1 cellular context compared by ENCODE assay signal in genomic region chr12:113186666-113187325, GRCh38.
A peak's percentile ranks its signal among the peaks of the same experiment; 100 is the strongest.
TF ChIP-seq lines count a peak whose summit lies in the region.

No MANE protein-coding gene starts in this region.

TF ChIP-seq in HepG2, 621 proteins besides CTCF, POLR2A, EP300 and RAD21 (continues in another document):
- TF ChIP-seq HNF4A (CRISPR knock-in tag; IDR thresholded peaks at IDR 0.05) = peak; percentile 56
- no peak for TF ChIP-seq ZSCAN31 (CRISPR knock-in tag; IDR thresholded peaks at IDR 0.05; ENCODE audit: low read depth)
- TF ChIP-seq FOXM1 (CRISPR knock-in tag; IDR thresholded peaks at IDR 0.05) = no peak
- no peak for TF ChIP-seq YY1 (IDR thresholded peaks at IDR 0.05; ENCODE audit: insufficient read depth, insufficient replicate concordance, low read depth, low read length)
- TF ChIP-seq GPBP1L1 (CRISPR knock-in tag; IDR thresholded peaks at IDR 0.05) = no peak
- no peak for TF ChIP-seq IRF2 (CRISPR knock-in tag; IDR thresholded peaks at IDR 0.05)
- no peak for TF ChIP-seq ASH2L (IDR thresholded peaks at IDR 0.05; ENCODE audit: insufficient read length, low read depth, low read length)
- TF ChIP-seq RARA (CRISPR knock-in tag; IDR thresholded peaks at IDR 0.05) = peak; percentile 80
- TF ChIP-seq SMAD3 (CRISPR knock-in tag; IDR thresholded peaks at IDR 0.05) = no peak
- TF ChIP-seq ZNF784 (CRISPR knock-in tag; IDR thresholded peaks at IDR 0.05; ENCODE audit: borderline replicate concordance) = no peak
- no peak for TF ChIP-seq XRCC5 (optimal IDR thresholded peaks at IDR 0.05; ENCODE audit: low read length)
- 0 out of 2 replicates have a peak, but pooled peaks have one; percentile 55 for TF ChIP-seq MTA1 (CRISPR knock-in tag; IDR thresholded peaks at IDR 0.05; ENCODE audit: borderline replicate concordance)
- TF ChIP-seq HIC2 (CRISPR knock-in tag; IDR thresholded peaks at IDR 0.05; ENCODE audit: low read depth) = 0 out of 2 replicates have a peak, but pooled peaks have one; percentile 35
- TF ChIP-seq TFE3 (CRISPR knock-in tag; IDR thresholded peaks at IDR 0.05) = 0 out of 2 replicates have a peak, but pooled peaks have one; percentile 21
- TF ChIP-seq ZC3H4 (CRISPR knock-in tag; IDR thresholded peaks at IDR 0.05; ENCODE audit: borderline replicate concordance) = no peak
- TF ChIP-seq, protein P1, sequence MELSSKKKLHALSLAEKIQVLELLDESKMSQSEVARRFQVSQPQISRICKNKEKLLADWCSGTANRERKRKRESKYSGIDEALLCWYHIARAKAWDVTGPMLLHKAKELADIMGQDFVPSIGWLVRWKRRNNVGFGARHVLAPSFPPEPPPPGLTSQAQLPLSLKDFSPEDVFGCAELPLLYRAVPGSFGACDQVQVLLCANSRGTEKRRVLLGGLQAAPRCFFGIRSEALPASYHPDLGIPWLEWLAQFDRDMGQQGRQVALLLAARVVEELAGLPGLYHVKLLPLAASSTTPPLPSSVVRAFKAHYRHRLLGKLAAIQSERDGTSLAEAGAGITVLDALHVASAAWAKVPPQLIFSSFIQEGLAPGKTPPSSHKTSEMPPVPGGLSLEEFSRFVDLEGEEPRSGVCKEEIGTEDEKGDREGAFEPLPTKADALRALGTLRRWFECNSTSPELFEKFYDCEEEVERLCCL (CRISPR knock-in tag; IDR thresholded peaks at IDR 0.05; ENCODE audit: borderline replicate concordance) = no peak
- TF ChIP-seq, protein P2, sequence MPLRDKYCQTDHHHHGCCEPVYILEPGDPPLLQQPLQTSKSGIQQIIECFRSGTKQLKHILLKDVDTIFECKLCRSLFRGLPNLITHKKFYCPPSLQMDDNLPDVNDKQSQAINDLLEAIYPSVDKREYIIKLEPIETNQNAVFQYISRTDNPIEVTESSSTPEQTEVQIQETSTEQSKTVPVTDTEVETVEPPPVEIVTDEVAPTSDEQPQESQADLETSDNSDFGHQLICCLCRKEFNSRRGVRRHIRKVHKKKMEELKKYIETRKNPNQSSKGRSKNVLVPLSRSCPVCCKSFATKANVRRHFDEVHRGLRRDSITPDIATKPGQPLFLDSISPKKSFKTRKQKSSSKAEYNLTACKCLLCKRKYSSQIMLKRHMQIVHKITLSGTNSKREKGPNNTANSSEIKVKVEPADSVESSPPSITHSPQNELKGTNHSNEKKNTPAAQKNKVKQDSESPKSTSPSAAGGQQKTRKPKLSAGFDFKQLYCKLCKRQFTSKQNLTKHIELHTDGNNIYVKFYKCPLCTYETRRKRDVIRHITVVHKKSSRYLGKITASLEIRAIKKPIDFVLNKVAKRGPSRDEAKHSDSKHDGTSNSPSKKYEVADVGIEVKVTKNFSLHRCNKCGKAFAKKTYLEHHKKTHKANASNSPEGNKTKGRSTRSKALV (CRISPR knock-in tag; IDR thresholded peaks at IDR 0.05) = no peak
- TF ChIP-seq ZNF282 (IDR thresholded peaks at IDR 0.05; ENCODE audit: partially characterized antibody) = no peak
- no peak for TF ChIP-seq ZNF569 (CRISPR knock-in tag; IDR thresholded peaks at IDR 0.05; ENCODE audit: borderline replicate concordance)
- no peak for TF ChIP-seq TOPORS (CRISPR knock-in tag; IDR thresholded peaks at IDR 0.05)
- peak; percentile 34 for TF ChIP-seq PHF8 (CRISPR knock-in tag; IDR thresholded peaks at IDR 0.05)
- no peak for TF ChIP-seq ZNF10 (CRISPR knock-in tag; IDR thresholded peaks at IDR 0.05; ENCODE audit: borderline replicate concordance, low read depth)
- TF ChIP-seq RXRA (CRISPR knock-in tag; IDR thresholded peaks at IDR 0.05) = peak; percentile 76
- 0 out of 2 replicates have a peak, but pooled peaks have one; percentile 24 for TF ChIP-seq MEF2D (CRISPR knock-in tag; IDR thresholded peaks at IDR 0.05)
- 0 out of 2 replicates have a peak, but pooled peaks have one; percentile 36 for TF ChIP-seq SPEN (CRISPR knock-in tag; IDR thresholded peaks at IDR 0.05; ENCODE audit: low read depth)
- TF ChIP-seq MXD1 (CRISPR knock-in tag; IDR thresholded peaks at IDR 0.05) = no peak
- no peak for TF ChIP-seq ZSCAN30 (CRISPR knock-in tag; IDR thresholded peaks at IDR 0.05)
- TF ChIP-seq KMT2B (CRISPR knock-in tag; IDR thresholded peaks at IDR 0.05) = no peak
- TF ChIP-seq ZNF276 (CRISPR knock-in tag; IDR thresholded peaks at IDR 0.05; ENCODE audit: low read depth) = 0 out of 2 replicates have a peak, but pooled peaks have one; percentile 15
- TF ChIP-seq ZFX (CRISPR knock-in tag; IDR thresholded peaks at IDR 0.05; ENCODE audit: low read depth) = peak; percentile 47
- TF ChIP-seq GTF3A (CRISPR knock-in tag; conservative IDR thresholded peaks at IDR 0.05) = no peak
- no peak for TF ChIP-seq HDAC1 (CRISPR knock-in tag; IDR thresholded peaks at IDR 0.05)
- TF ChIP-seq KDM5B (CRISPR knock-in tag; IDR thresholded peaks at IDR 0.05; ENCODE audit: borderline replicate concordance) = peak; percentile 23; the same call in 1 of the 2 replicates
- TF ChIP-seq SUZ12 (IDR thresholded peaks at IDR 0.05; ENCODE audit: low read depth, low read length) = no peak
- no peak for TF ChIP-seq IRF1 (CRISPR knock-in tag; IDR thresholded peaks at IDR 0.05; ENCODE audit: low read depth)
- TF ChIP-seq SKI (IDR thresholded peaks at IDR 0.05; ENCODE audit: partially characterized antibody) = no peak
- no peak for TF ChIP-seq TEAD2 (CRISPR knock-in tag; IDR thresholded peaks at IDR 0.05)
- TF ChIP-seq ATAD3A (CRISPR knock-in tag; IDR thresholded peaks at IDR 0.05) = no peak
- peak; percentile 44; the same call in 1 of the 2 replicates for TF ChIP-seq ESRRA (CRISPR knock-in tag; IDR thresholded peaks at IDR 0.05; ENCODE audit: low read depth)
- TF ChIP-seq GABPB1 (CRISPR knock-in tag; IDR thresholded peaks at IDR 0.05) = peak; percentile 27; the same call in 1 of the 2 replicates
- TF ChIP-seq ZNF263 (CRISPR knock-in tag; IDR thresholded peaks at IDR 0.05) = no peak
- no peak for TF ChIP-seq KAT7 (CRISPR knock-in tag; IDR thresholded peaks at IDR 0.05; ENCODE audit: borderline replicate concordance)
- 0 out of 2 replicates have a peak, but pooled peaks have one; percentile 29 for TF ChIP-seq NRL (CRISPR knock-in tag; IDR thresholded peaks at IDR 0.05; ENCODE audit: borderline replicate concordance)
- TF ChIP-seq, protein P3, sequence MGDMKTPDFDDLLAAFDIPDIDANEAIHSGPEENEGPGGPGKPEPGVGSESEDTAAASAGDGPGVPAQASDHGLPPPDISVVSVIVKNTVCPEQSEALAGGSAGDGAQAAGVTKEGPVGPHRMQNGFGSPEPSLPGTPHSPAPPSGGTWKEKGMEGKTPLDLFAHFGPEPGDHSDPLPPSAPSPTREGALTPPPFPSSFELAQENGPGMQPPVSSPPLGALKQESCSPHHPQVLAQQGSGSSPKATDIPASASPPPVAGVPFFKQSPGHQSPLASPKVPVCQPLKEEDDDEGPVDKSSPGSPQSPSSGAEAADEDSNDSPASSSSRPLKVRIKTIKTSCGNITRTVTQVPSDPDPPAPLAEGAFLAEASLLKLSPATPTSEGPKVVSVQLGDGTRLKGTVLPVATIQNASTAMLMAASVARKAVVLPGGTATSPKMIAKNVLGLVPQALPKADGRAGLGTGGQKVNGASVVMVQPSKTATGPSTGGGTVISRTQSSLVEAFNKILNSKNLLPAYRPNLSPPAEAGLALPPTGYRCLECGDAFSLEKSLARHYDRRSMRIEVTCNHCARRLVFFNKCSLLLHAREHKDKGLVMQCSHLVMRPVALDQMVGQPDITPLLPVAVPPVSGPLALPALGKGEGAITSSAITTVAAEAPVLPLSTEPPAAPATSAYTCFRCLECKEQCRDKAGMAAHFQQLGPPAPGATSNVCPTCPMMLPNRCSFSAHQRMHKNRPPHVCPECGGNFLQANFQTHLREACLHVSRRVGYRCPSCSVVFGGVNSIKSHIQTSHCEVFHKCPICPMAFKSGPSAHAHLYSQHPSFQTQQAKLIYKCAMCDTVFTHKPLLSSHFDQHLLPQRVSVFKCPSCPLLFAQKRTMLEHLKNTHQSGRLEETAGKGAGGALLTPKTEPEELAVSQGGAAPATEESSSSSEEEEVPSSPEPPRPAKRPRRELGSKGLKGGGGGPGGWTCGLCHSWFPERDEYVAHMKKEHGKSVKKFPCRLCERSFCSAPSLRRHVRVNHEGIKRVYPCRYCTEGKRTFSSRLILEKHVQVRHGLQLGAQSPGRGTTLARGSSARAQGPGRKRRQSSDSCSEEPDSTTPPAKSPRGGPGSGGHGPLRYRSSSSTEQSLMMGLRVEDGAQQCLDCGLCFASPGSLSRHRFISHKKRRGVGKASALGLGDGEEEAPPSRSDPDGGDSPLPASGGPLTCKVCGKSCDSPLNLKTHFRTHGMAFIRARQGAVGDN (CRISPR knock-in tag; IDR thresholded peaks at IDR 0.05) = peak; percentile 85
- TF ChIP-seq ZNF550 (CRISPR knock-in tag; IDR thresholded peaks at IDR 0.05; ENCODE audit: borderline replicate concordance) = no peak
- TF ChIP-seq, protein P4, sequence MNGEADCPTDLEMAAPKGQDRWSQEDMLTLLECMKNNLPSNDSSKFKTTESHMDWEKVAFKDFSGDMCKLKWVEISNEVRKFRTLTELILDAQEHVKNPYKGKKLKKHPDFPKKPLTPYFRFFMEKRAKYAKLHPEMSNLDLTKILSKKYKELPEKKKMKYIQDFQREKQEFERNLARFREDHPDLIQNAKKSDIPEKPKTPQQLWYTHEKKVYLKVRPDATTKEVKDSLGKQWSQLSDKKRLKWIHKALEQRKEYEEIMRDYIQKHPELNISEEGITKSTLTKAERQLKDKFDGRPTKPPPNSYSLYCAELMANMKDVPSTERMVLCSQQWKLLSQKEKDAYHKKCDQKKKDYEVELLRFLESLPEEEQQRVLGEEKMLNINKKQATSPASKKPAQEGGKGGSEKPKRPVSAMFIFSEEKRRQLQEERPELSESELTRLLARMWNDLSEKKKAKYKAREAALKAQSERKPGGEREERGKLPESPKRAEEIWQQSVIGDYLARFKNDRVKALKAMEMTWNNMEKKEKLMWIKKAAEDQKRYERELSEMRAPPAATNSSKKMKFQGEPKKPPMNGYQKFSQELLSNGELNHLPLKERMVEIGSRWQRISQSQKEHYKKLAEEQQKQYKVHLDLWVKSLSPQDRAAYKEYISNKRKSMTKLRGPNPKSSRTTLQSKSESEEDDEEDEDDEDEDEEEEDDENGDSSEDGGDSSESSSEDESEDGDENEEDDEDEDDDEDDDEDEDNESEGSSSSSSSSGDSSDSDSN (CRISPR knock-in tag; IDR thresholded peaks at IDR 0.05) = no peak
- peak; percentile 95 for TF ChIP-seq ZNF768 (CRISPR knock-in tag; IDR thresholded peaks at IDR 0.05)
